Comparison of ENCODE assay signal across 12 cellular contexts in the genomic region with DNA sequence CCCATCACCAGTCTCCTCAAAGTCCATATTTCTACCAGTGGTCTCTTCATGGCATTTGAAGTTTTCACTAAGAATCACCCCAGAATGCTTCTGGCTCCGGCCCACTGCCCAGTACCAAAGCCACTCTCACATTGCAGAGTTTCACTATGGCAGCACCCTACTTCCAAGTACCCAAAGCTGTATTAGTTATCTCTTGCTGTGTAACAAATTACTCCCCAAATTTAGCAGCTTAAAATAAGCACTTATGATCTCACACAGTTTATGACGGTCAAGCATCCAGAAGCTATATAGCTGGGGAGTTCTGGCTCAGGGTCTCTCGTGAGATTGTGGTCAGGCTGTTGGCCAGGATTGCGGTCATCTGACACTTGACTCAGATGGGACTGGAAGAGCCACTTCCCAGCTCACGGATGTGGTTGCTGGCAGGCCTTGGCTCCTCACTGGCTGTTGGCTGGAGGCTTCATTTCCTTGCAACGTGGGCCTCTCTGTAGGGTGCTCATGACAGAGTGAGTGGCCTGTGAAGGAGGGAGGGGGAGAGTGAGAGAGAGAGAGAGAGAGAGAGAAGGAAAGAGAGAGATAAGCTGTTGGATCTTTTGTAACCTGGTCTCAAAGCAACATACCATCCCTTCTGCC.
DNase-seq lines count a peak whose midpoint lies in the region; ATAC-seq and TF ChIP-seq lines count a peak whose summit lies in the region.
"Had no signal": no experiment of that assay in that cellular context is flagged by ENCODE, and none has a peak within 500 bp of the region (broad histone marks: within the 10 kb centered on the region; RNA-seq: fewer than 3 reads in every experiment).

No MANE protein-coding gene starts in this region.

- H2AFZ ChIP-seq in GM23248 (no peak overlapping the region), fibroblast of lung (ENCODE audit: low read length) (no peak overlapping the region)
- H2AFZ ChIP-seq: hepatocyte had no signal

- no peak overlapping the region for H3K27ac Mint-ChIP-seq in CD8-positive, alpha-beta T cell
- H3K27ac Mint-ChIP-seq: activated B cell treated with CpG ODN at 0.5 μM for 24 hours; activated naive CD4-positive, alpha-beta T cell treated with anti-CD3 and anti-CD28 coated beads, Interleukin-2, amount 50 U/mL, for 72 hours had no signal

- H3K36me3 Mint-ChIP-seq in CD8-positive, alpha-beta T cell: no peaks in the 10 kb centered on the region
- H3K36me3 Mint-ChIP-seq: activated naive CD4-positive, alpha-beta T cell treated with anti-CD3 and anti-CD28 coated beads, Interleukin-2, amount 50 U/mL, for 72 hours had no signal

- H3K27me3 ChIP-seq in GM23248 (replicated peaks; ENCODE audit: insufficient read depth): no peaks in the 10 kb centered on the region
- H3K27me3 ChIP-seq in SJSA1 (replicated peaks): no peaks in the 10 kb centered on the region
- no peaks in the 10 kb centered on the region for H3K27me3 ChIP-seq in fibroblast of lung (ENCODE audit: control insufficient read depth, insufficient read depth, low read length)
- no peaks in the 10 kb centered on the region for H3K27me3 ChIP-seq in CD8-positive, alpha-beta T cell (ENCODE audit: insufficient read depth, low read length)
- H3K27me3 ChIP-seq: hepatocyte had no signal

- peaks cover 40% of the 10 kb centered on the region for H3F3A ChIP-seq in GM23248 (ENCODE audit: insufficient read depth)

- H3K27ac ChIP-seq in GM23248: peak overlapping the region; percentile 95
- H3K27ac ChIP-seq in SJSA1: peak overlapping the region; percentile 87
- H3K27ac ChIP-seq in fibroblast of lung (ENCODE audit: insufficient read depth, low read length): peak overlapping the region; percentile 66
- no peak overlapping the region for H3K27ac ChIP-seq in CD8-positive, alpha-beta T cell (ENCODE audit: low read depth, low read length)

- WGBS in GM23248 (ENCODE audit: low coverage in 1 of 2, low lambda C conversion rate in 2 of 2, missing lambda C conversion rate in 2 of 2), 2 experiments: 6 to 12% methylated on average over 6 of the region's 6 CpGs

- DNase-seq in GM23248 (peak; percentile 97), SJSA1 (ENCODE audit: low read depth in 1 of 2, low spot score in 2 of 2) (peak; percentile 84 to 89), fibroblast of lung (ENCODE audit: low read depth in 2 of 2) (peak; percentile 99 to 100), retinal pigment epithelial cell (ENCODE audit: low read depth) (peak; percentile 32), DMS153 (lab: John Stamatoyannopoulos, UW) (no peak), GM19238 (ENCODE audit: insufficient read length, low spot score) (no peak)
- no peak for DNase-seq in CD8-positive, alpha-beta T cell
- DNase-seq: activated B cell treated with CpG ODN at 0.5 μM for 24 hours, NCI-H748 treated with DMSO at 0.1 percent for 48 hours had no signal

- in situ Hi-C loops in GM23248 (cut with MboI): loop anchor here (25.0 kb wide), 1 partner anchor 209 kb away; no protein-coding TSS in a partner anchor

- H3K27me3 Mint-ChIP-seq in CD8-positive, alpha-beta T cell (ENCODE audit: low read depth): no peaks in the 10 kb centered on the region
- H3K27me3 Mint-ChIP-seq: activated B cell treated with CpG ODN at 0.5 μM for 24 hours had no signal

- H3K4me3 Mint-ChIP-seq in CD8-positive, alpha-beta T cell: no peak overlapping the region
- H3K4me3 Mint-ChIP-seq: activated B cell treated with CpG ODN at 0.5 μM for 24 hours had no signal

- H3K9me3 ChIP-seq in GM23248 (ENCODE audit: low read depth): no peaks in the 10 kb centered on the region
- H3K9me3 ChIP-seq in SJSA1 (replicated peaks): peaks cover 3% of the 10 kb centered on the region; the same call in 1 of the 2 replicates
- no peaks in the 10 kb centered on the region for H3K9me3 ChIP-seq in fibroblast of lung (ENCODE audit: control insufficient read depth, insufficient read depth, low read depth, low read length)
- H3K9me3 ChIP-seq in CD8-positive, alpha-beta T cell (ENCODE audit: low read length): no peaks in the 10 kb centered on the region

- intact Hi-C loops in CD8-positive, alpha-beta T cell (cut with DNase I, micrococcal nuclease): no loop called here

- peaks cover 42% of the 10 kb centered on the region for H3K79me2 ChIP-seq in GM23248 (ENCODE audit: insufficient read depth)
- H3K79me2 ChIP-seq in fibroblast of lung (ENCODE audit: control insufficient read depth, insufficient read depth, low read length): no peaks in the 10 kb centered on the region
- H3K79me2 ChIP-seq: hepatocyte had no signal

- ATAC-seq in HG02610 (IDR thresholded peaks at IDR 0.05; ENCODE audit: unreplicated experiment): no peak
- no peak for ATAC-seq in CD8-positive, alpha-beta T cell

- TF ChIP-seq CTCF in fibroblast of lung (conservative IDR thresholded peaks at IDR 0.05 in 1 of 2, IDR thresholded peaks at IDR 0.05 in 1 of 2; ENCODE audit: low read depth in 1 of 2, low read length in 2 of 2) (no peak), retinal pigment epithelial cell (conservative IDR thresholded peaks at IDR 0.05; ENCODE audit: low read depth, low read length) (no peak)
- no peak for TF ChIP-seq CTCF in CD8-positive, alpha-beta T cell (IDR thresholded peaks at IDR 0.05)

- no peaks in the 10 kb centered on the region for H4K20me1 ChIP-seq in GM23248 (ENCODE audit: insufficient read depth)
- no peaks in the 10 kb centered on the region for H4K20me1 ChIP-seq in fibroblast of lung (ENCODE audit: control insufficient read depth, extremely low read depth, insufficient read depth, low read length)

- H3K9ac ChIP-seq in GM23248 (peak overlapping the region; percentile 73), fibroblast of lung (ENCODE audit: insufficient read depth, low read length) (no peak overlapping the region)

- H3K4me1 ChIP-seq in GM23248 (ENCODE audit: insufficient read depth) (peaks cover 29% of the 10 kb centered on the region), SJSA1 (replicated peaks) (peaks cover 49% of the 10 kb centered on the region), fibroblast of lung (ENCODE audit: control insufficient read depth, extremely low read depth, insufficient read depth, low read length) (no peaks in the 10 kb centered on the region)
- no peaks in the 10 kb centered on the region for H3K4me1 ChIP-seq in CD8-positive, alpha-beta T cell (ENCODE audit: insufficient read depth, low read length)

- H3K4me2 ChIP-seq in GM23248 (ENCODE audit: unreplicated experiment): no peak overlapping the region
- no peak overlapping the region for H3K4me2 ChIP-seq in fibroblast of lung (ENCODE audit: extremely low read depth, insufficient read depth, low read length)
- H3K4me2 ChIP-seq: hepatocyte had no signal

- 0 out of 2 replicates have a peak, but pooled peaks cover 4% of the 10 kb centered on the region for H3K36me3 ChIP-seq in GM23248 (ENCODE audit: low read depth)
- peaks cover 83% of the 10 kb centered on the region for H3K36me3 ChIP-seq in SJSA1
- peaks cover 3% of the 10 kb centered on the region for H3K36me3 ChIP-seq in fibroblast of lung (ENCODE audit: control insufficient read depth, insufficient read depth, low read length)
- H3K36me3 ChIP-seq in CD8-positive, alpha-beta T cell (ENCODE audit: insufficient read depth, low read length): no peaks in the 10 kb centered on the region

- no peaks in the 10 kb centered on the region for H3K4me1 Mint-ChIP-seq in CD8-positive, alpha-beta T cell (ENCODE audit: low read depth)
- H3K4me1 Mint-ChIP-seq: activated B cell treated with CpG ODN at 0.5 μM for 24 hours had no signal

- H3K9me3 Mint-ChIP-seq in CD8-positive, alpha-beta T cell: no peaks in the 10 kb centered on the region
- H3K9me3 Mint-ChIP-seq: activated B cell treated with CpG ODN at 0.5 μM for 24 hours; activated naive CD4-positive, alpha-beta T cell treated with anti-CD3 and anti-CD28 coated beads, Interleukin-2, amount 50 U/mL, for 72 hours had no signal

- no peak overlapping the region for H3K4me3 ChIP-seq in GM23248
- no peak overlapping the region for H3K4me3 ChIP-seq in SJSA1
- H3K4me3 ChIP-seq in fibroblast of lung (replicated peaks in 1 of 4; ENCODE audit: control extremely low read depth in 1 of 4, insufficient read depth in 1 of 4, low read depth in 3 of 4, low read length in 4 of 4): no peak overlapping the region
- no peak overlapping the region for H3K4me3 ChIP-seq in retinal pigment epithelial cell (ENCODE audit: low read length)
- no peak overlapping the region for H3K4me3 ChIP-seq in CD8-positive, alpha-beta T cell (ENCODE audit: low read depth, low read length)
- H3K4me3 ChIP-seq: hepatocyte had no signal

- H3K9me2 ChIP-seq in GM23248 (ENCODE audit: insufficient read depth): no peaks in the 10 kb centered on the region

- CTCF ChIA-PET in CD8-positive, alpha-beta T cell (lab: Charles Lee): interaction anchor here (1.2 kb wide), 1 partner anchor 32 kb away, joined by 3 read pairs; no protein-coding TSS in a partner anchor

- POLR2A ChIA-PET in CD8-positive, alpha-beta T cell (lab: Charles Lee): no interaction called here

Comparison
In these comparisons a context has a peak if more than half of its experiments do, and no peak if none do; other contexts are left out.
1. DNase-seq: peak in GM23248 (single experiment), SJSA1 (2 of 2), fibroblast of lung (2 of 2) and retinal pigment epithelial cell (single experiment); none in DMS153 (single experiment), GM19238 (single experiment) and CD8-positive, alpha-beta T cell (0 of 7).